In the genomic region with DNA sequence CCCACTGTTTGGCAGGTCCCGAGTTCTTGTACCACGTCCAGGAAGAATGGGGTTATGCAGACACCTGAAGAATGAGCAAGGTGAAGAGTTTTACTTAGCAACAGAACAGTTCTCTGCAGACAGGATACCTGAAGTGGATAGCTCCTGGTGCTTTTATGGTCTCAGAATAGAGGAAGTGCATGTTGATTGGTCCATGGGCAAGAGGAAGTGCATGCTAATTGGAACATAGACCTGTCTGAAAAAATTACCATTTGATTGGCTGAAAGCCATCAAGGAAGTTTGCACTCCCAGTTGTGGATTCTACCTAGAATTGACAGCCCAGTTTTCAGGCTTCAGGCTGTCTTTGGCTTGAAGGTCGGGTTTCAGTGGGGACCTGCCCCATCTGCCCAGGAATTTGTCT, we compare ENCODE assay signal across 26 cellular contexts.
"Had no signal": no experiment of that assay in that cellular context is flagged by ENCODE, and none has a peak within 500 bp of the region (broad histone marks: within the 10 kb centered on the region; RNA-seq: fewer than 3 reads in every experiment).

No MANE protein-coding gene starts in this region.

- H3K4me3 Mint-ChIP-seq: naive thymus-derived CD8-positive, alpha-beta T cell; nephron; neural progenitor cell; stimulated activated effector memory CD8-positive, alpha-beta T cell treated with anti-CD3 and anti-CD28 coated beads, Interleukin-12 subunit alpha, Interleukin-12 subunit beta, amount 100 ng/mL, for 72 hours; stimulated activated naive B cell treated with anti-CD40 and anti-IgM and Interleukin-4, amounts not matched to agents 10 μg/mL and 1 μg/mL and 100 μg/mL, for 72 hours; stimulated activated naive CD8-positive, alpha-beta T cell treated with anti-CD3 and anti-CD28 coated beads, Interleukin-15, Interleukin-2, amounts not matched to agents 100 ng/mL and 50 ng/mL, for 24 hours had no signal

- DNase-seq: naive thymus-derived CD8-positive, alpha-beta T cell; occipital lobe; ovary; psoas muscle; right lobe of liver; sigmoid colon; small intestine; stimulated activated CD4-positive, alpha-beta T cell treated with anti-CD3 and anti-CD28 coated beads, Interleukin-15, amount 100 ng/mL, for 24 hours; stimulated activated CD4-positive, alpha-beta T cell treated with anti-CD3 and anti-CD28 coated beads, Interleukin-2, amount 100 ng/mL, for 24 hours; stimulated activated CD4-positive, alpha-beta T cell treated with anti-CD3 and anti-CD28 coated beads, Interleukin-2, amount 100 ng/mL, for 48 hours; stimulated activated CD4-positive, alpha-beta T cell treated with anti-CD3 and anti-CD28 coated beads, Interleukin-4, amount 100 ng/mL, for 24 hours; stimulated activated naive B cell treated with anti-CD40 and anti-IgM and Interleukin-4, amounts not matched to agents 10 μg/mL and 1 μg/mL and 100 μg/mL, for 72 hours; stimulated activated naive CD4-positive, alpha-beta T cell treated with Interleukin-2 at 50 U/mL for 16 hours; stomach; thyroid gland; trophoblast cell; uterus had no signal

- H3K27ac ChIP-seq: neural progenitor cell, ovary, parathyroid adenoma, psoas muscle, right lobe of liver, sigmoid colon, stomach, thoracic aorta, thyroid gland, tibial nerve, upper lobe of left lung, uterus had no signal

- H3K4me3 ChIP-seq: neural progenitor cell, ovary, psoas muscle, right lobe of liver, sigmoid colon, stomach, thoracic aorta, thyroid gland, tibial nerve, upper lobe of left lung, uterus had no signal

- H3K27me3 ChIP-seq: neural progenitor cell, ovary, right lobe of liver, sigmoid colon, stomach, thyroid gland, tibial nerve, upper lobe of left lung, uterus had no signal

- FAIRE-seq: small intestine had no signal

- H3K36me3 ChIP-seq: neural progenitor cell, ovary, right lobe of liver, sigmoid colon, stomach, thoracic aorta, thyroid gland, tibial nerve, upper lobe of left lung, uterus had no signal

- H3K36me3 Mint-ChIP-seq: naive thymus-derived CD8-positive, alpha-beta T cell; neural progenitor cell; stimulated activated effector memory CD8-positive, alpha-beta T cell treated with anti-CD3 and anti-CD28 coated beads, Interleukin-12 subunit alpha, Interleukin-12 subunit beta, amount 100 ng/mL, for 72 hours; stimulated activated naive B cell treated with anti-CD40 and anti-IgM and Interleukin-4, amounts not matched to agents 10 μg/mL and 1 μg/mL and 100 μg/mL, for 72 hours had no signal

- H2AFZ ChIP-seq: neural progenitor cell, parathyroid adenoma had no signal

- H3K79me2 ChIP-seq: parathyroid adenoma had no signal

- H3K4me2 ChIP-seq: neural progenitor cell had no signal

- H3K9ac ChIP-seq: neural progenitor cell, parathyroid adenoma had no signal

- H3K27me3 Mint-ChIP-seq: naive thymus-derived CD8-positive, alpha-beta T cell; progenitor cell of endocrine pancreas; stimulated activated naive B cell treated with anti-CD40 and anti-IgM and Interleukin-4, amounts not matched to agents 10 μg/mL and 1 μg/mL and 100 μg/mL, for 72 hours; stimulated activated naive CD8-positive, alpha-beta T cell treated with anti-CD3 and anti-CD28 coated beads, Interleukin-15, Interleukin-2, amounts not matched to agents 100 ng/mL and 50 ng/mL, for 24 hours had no signal

- H3K27ac Mint-ChIP-seq: naive thymus-derived CD8-positive, alpha-beta T cell; nephron; neural progenitor cell; progenitor cell of endocrine pancreas; stimulated activated effector memory CD8-positive, alpha-beta T cell treated with anti-CD3 and anti-CD28 coated beads, Interleukin-12 subunit alpha, Interleukin-12 subunit beta, amount 100 ng/mL, for 72 hours; stimulated activated naive B cell treated with anti-CD40 and anti-IgM and Interleukin-4, amounts not matched to agents 10 μg/mL and 1 μg/mL and 100 μg/mL, for 72 hours; stimulated activated naive CD8-positive, alpha-beta T cell treated with anti-CD3 and anti-CD28 coated beads, Interleukin-15, Interleukin-2, amounts not matched to agents 100 ng/mL and 50 ng/mL, for 24 hours had no signal

- H3K9me3 ChIP-seq: ovary, psoas muscle, right lobe of liver, sigmoid colon, stomach, thoracic aorta, thyroid gland, tibial nerve, uterus had no signal

- H3K4me1 Mint-ChIP-seq: naive thymus-derived CD8-positive, alpha-beta T cell; nephron; neural progenitor cell; stimulated activated effector memory CD8-positive, alpha-beta T cell treated with anti-CD3 and anti-CD28 coated beads, Interleukin-12 subunit alpha, Interleukin-12 subunit beta, amount 100 ng/mL, for 72 hours; stimulated activated naive B cell treated with anti-CD40 and anti-IgM and Interleukin-4, amounts not matched to agents 10 μg/mL and 1 μg/mL and 100 μg/mL, for 72 hours had no signal

- ATAC-seq: naive thymus-derived CD8-positive, alpha-beta T cell; psoas muscle; right lobe of liver; stimulated activated naive B cell treated with anti-CD40 and anti-IgM and Interleukin-4, amounts not matched to agents 10 μg/mL and 1 μg/mL and 100 μg/mL, for 72 hours had no signal

- H3K4me1 ChIP-seq: neural progenitor cell, parathyroid adenoma, psoas muscle, right lobe of liver, sigmoid colon, stomach, thyroid gland, tibial nerve, upper lobe of left lung, uterus had no signal
